ENCODE assay signal across 1 cellular context in genomic region chr2:28394331-28394877, GRCh38.
TF ChIP-seq lines count a peak whose summit lies in the region.

No MANE protein-coding gene starts in this region.

TF ChIP-seq in HepG2, 621 proteins besides CTCF, POLR2A, EP300 and RAD21 (continued from another document and continues in another):
- TF ChIP-seq, protein P1, sequence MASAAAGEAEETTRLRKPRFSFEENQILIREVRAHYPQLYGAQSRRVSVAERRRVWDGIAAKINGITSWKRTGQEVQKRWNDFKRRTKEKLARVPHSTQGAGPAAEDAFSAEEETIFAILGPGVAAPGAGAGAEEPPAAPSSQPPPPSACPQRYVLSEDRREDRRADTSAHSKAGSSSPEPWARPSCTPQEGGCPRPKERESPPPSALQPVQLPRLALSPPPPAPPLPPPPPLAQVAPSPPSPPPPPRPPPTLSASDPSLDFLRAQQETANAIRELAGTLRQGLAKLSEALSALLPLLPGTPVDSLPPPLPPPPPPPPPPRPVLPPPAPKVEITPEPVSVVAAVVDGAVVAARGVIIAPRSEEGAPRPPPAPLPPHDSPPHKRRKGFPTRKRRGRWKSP (CRISPR knock-in tag; IDR thresholded peaks at IDR 0.05) = peak; percentile 16; the same call in 1 of the 2 replicates
- TF ChIP-seq ZSCAN12 (CRISPR knock-in tag; IDR thresholded peaks at IDR 0.05) = no peak
- TF ChIP-seq FOSL2 (CRISPR knock-in tag; IDR thresholded peaks at IDR 0.05) = no peak
- no peak for TF ChIP-seq E2F1 (CRISPR knock-in tag; IDR thresholded peaks at IDR 0.05)
- TF ChIP-seq, protein P2, sequence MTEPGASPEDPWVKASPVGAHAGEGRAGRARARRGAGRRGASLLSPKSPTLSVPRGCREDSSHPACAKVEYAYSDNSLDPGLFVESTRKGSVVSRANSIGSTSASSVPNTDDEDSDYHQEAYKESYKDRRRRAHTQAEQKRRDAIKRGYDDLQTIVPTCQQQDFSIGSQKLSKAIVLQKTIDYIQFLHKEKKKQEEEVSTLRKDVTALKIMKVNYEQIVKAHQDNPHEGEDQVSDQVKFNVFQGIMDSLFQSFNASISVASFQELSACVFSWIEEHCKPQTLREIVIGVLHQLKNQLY (CRISPR knock-in tag; IDR thresholded peaks at IDR 0.05) = no peak
- no peak for TF ChIP-seq ZNF577 (CRISPR knock-in tag; IDR thresholded peaks at IDR 0.05; ENCODE audit: borderline replicate concordance, low read depth)
- TF ChIP-seq ZC3H13 (CRISPR knock-in tag; IDR thresholded peaks at IDR 0.05) = 0 out of 2 replicates have a peak, but pooled peaks have one; percentile 34
- peak; percentile 41; the same call in 1 of the 2 replicates for TF ChIP-seq DRAP1 (CRISPR knock-in tag; IDR thresholded peaks at IDR 0.05)
- TF ChIP-seq ATF7-NPFF (CRISPR knock-in tag; IDR thresholded peaks at IDR 0.05; ENCODE audit: low read depth) = no peak; the same call in 1 of the 2 replicates
- TF ChIP-seq ZNF724P (CRISPR knock-in tag; IDR thresholded peaks at IDR 0.05; ENCODE audit: borderline replicate concordance) = 0 out of 2 replicates have a peak, but pooled peaks have one; percentile 65
- TF ChIP-seq GATAD1 (CRISPR knock-in tag; IDR thresholded peaks at IDR 0.05) = no peak
- no peak for TF ChIP-seq MIXL1 (CRISPR knock-in tag; IDR thresholded peaks at IDR 0.05)
- TF ChIP-seq ZNF589 (CRISPR knock-in tag; conservative IDR thresholded peaks at IDR 0.05) = 0 out of 2 replicates have a peak, but pooled peaks have one; percentile 29
- no peak for TF ChIP-seq ZNF296 (CRISPR knock-in tag; conservative IDR thresholded peaks at IDR 0.05)
- TF ChIP-seq HDAC1 (CRISPR knock-in tag; IDR thresholded peaks at IDR 0.05) = no peak; the same call in none of the 2 replicates
- TF ChIP-seq, protein P3, sequence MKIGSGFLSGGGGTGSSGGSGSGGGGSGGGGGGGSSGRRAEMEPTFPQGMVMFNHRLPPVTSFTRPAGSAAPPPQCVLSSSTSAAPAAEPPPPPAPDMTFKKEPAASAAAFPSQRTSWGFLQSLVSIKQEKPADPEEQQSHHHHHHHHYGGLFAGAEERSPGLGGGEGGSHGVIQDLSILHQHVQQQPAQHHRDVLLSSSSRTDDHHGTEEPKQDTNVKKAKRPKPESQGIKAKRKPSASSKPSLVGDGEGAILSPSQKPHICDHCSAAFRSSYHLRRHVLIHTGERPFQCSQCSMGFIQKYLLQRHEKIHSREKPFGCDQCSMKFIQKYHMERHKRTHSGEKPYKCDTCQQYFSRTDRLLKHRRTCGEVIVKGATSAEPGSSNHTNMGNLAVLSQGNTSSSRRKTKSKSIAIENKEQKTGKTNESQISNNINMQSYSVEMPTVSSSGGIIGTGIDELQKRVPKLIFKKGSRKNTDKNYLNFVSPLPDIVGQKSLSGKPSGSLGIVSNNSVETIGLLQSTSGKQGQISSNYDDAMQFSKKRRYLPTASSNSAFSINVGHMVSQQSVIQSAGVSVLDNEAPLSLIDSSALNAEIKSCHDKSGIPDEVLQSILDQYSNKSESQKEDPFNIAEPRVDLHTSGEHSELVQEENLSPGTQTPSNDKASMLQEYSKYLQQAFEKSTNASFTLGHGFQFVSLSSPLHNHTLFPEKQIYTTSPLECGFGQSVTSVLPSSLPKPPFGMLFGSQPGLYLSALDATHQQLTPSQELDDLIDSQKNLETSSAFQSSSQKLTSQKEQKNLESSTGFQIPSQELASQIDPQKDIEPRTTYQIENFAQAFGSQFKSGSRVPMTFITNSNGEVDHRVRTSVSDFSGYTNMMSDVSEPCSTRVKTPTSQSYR (CRISPR knock-in tag; IDR thresholded peaks at IDR 0.05; ENCODE audit: borderline replicate concordance) = 0 out of 2 replicates have a peak, but pooled peaks have one; percentile 12
- TF ChIP-seq, protein P4, sequence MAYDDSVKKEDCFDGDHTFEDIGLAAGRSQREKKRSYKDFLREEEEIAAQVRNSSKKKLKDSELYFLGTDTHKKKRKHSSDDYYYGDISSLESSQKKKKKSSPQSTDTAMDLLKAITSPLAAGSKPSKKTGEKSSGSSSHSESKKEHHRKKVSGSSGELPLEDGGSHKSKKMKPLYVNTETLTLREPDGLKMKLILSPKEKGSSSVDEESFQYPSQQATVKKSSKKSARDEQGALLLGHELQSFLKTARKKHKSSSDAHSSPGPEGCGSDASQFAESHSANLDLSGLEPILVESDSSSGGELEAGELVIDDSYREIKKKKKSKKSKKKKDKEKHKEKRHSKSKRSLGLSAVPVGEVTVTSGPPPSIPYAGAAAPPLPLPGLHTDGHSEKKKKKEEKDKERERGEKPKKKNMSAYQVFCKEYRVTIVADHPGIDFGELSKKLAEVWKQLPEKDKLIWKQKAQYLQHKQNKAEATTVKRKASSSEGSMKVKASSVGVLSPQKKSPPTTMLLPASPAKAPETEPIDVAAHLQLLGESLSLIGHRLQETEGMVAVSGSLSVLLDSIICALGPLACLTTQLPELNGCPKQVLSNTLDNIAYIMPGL (CRISPR knock-in tag; IDR thresholded peaks at IDR 0.05; ENCODE audit: borderline replicate concordance in 1 of 2, low read depth in 1 of 2) = peak; percentile 23 to 51; a peak in 2 of 4 replicates
- TF ChIP-seq, protein P5, sequence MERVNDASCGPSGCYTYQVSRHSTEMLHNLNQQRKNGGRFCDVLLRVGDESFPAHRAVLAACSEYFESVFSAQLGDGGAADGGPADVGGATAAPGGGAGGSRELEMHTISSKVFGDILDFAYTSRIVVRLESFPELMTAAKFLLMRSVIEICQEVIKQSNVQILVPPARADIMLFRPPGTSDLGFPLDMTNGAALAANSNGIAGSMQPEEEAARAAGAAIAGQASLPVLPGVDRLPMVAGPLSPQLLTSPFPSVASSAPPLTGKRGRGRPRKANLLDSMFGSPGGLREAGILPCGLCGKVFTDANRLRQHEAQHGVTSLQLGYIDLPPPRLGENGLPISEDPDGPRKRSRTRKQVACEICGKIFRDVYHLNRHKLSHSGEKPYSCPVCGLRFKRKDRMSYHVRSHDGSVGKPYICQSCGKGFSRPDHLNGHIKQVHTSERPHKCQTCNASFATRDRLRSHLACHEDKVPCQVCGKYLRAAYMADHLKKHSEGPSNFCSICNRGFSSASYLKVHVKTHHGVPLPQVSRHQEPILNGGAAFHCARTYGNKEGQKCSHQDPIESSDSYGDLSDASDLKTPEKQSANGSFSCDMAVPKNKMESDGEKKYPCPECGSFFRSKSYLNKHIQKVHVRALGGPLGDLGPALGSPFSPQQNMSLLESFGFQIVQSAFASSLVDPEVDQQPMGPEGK (CRISPR knock-in tag; IDR thresholded peaks at IDR 0.05) = peak; percentile 77
- TF ChIP-seq ZNF607 (CRISPR knock-in tag; IDR thresholded peaks at IDR 0.05; ENCODE audit: borderline replicate concordance) = peak; percentile 58; the same call in 1 of the 2 replicates
- TF ChIP-seq ESRRA (CRISPR knock-in tag; IDR thresholded peaks at IDR 0.05; ENCODE audit: low read depth) = no peak
- no peak for TF ChIP-seq HMG20B (CRISPR knock-in tag; conservative IDR thresholded peaks at IDR 0.05)
- TF ChIP-seq, protein P6, sequence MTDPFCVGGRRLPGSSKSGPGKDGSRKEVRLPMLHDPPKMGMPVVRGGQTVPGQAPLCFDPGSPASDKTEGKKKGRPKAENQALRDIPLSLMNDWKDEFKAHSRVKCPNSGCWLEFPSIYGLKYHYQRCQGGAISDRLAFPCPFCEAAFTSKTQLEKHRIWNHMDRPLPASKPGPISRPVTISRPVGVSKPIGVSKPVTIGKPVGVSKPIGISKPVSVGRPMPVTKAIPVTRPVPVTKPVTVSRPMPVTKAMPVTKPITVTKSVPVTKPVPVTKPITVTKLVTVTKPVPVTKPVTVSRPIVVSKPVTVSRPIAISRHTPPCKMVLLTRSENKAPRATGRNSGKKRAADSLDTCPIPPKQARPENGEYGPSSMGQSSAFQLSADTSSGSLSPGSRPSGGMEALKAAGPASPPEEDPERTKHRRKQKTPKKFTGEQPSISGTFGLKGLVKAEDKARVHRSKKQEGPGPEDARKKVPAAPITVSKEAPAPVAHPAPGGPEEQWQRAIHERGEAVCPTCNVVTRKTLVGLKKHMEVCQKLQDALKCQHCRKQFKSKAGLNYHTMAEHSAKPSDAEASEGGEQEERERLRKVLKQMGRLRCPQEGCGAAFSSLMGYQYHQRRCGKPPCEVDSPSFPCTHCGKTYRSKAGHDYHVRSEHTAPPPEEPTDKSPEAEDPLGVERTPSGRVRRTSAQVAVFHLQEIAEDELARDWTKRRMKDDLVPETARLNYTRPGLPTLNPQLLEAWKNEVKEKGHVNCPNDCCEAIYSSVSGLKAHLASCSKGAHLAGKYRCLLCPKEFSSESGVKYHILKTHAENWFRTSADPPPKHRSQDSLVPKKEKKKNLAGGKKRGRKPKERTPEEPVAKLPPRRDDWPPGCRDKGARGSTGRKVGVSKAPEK (CRISPR knock-in tag; IDR thresholded peaks at IDR 0.05; ENCODE audit: borderline replicate concordance) = no peak
- TF ChIP-seq ZNF44 (CRISPR knock-in tag; IDR thresholded peaks at IDR 0.05) = peak; percentile 60; the same call in 1 of the 2 replicates
- peak; percentile 53; the same call in 1 of the 2 replicates for TF ChIP-seq KLF6 (CRISPR knock-in tag; IDR thresholded peaks at IDR 0.05)
- no peak for TF ChIP-seq ZNF850 (CRISPR knock-in tag; conservative IDR thresholded peaks at IDR 0.05)
- TF ChIP-seq ZNF784 (CRISPR knock-in tag; IDR thresholded peaks at IDR 0.05; ENCODE audit: borderline replicate concordance) = peak; percentile 28; the same call in 1 of the 2 replicates
- TF ChIP-seq ZBTB3 (CRISPR knock-in tag; IDR thresholded peaks at IDR 0.05; ENCODE audit: borderline replicate concordance, low read depth) = 0 out of 2 replicates have a peak, but pooled peaks have one; percentile 38
- TF ChIP-seq ZNF572 (CRISPR knock-in tag; IDR thresholded peaks at IDR 0.05) = 0 out of 2 replicates have a peak, but pooled peaks have one; percentile 32
- TF ChIP-seq POLR2AphosphoS5 (IDR thresholded peaks at IDR 0.05; ENCODE audit: low read depth, low read length) = no peak
- TF ChIP-seq ATM (IDR thresholded peaks at IDR 0.05; ENCODE audit: borderline replicate concordance) = no peak
- TF ChIP-seq HNRNPH1 (optimal IDR thresholded peaks at IDR 0.05; ENCODE audit: low read depth, low read length) = no peak
- 0 out of 2 replicates have a peak, but pooled peaks have one; percentile 62 for TF ChIP-seq CHCHD3 (CRISPR knock-in tag; IDR thresholded peaks at IDR 0.05)
- TF ChIP-seq GTF3A (CRISPR knock-in tag; conservative IDR thresholded peaks at IDR 0.05) = no peak
- 0 out of 2 replicates have a peak, but pooled peaks have one; percentile 77 for TF ChIP-seq ZNF136 (CRISPR knock-in tag; IDR thresholded peaks at IDR 0.05; ENCODE audit: low read depth)
- TF ChIP-seq, protein P7, sequence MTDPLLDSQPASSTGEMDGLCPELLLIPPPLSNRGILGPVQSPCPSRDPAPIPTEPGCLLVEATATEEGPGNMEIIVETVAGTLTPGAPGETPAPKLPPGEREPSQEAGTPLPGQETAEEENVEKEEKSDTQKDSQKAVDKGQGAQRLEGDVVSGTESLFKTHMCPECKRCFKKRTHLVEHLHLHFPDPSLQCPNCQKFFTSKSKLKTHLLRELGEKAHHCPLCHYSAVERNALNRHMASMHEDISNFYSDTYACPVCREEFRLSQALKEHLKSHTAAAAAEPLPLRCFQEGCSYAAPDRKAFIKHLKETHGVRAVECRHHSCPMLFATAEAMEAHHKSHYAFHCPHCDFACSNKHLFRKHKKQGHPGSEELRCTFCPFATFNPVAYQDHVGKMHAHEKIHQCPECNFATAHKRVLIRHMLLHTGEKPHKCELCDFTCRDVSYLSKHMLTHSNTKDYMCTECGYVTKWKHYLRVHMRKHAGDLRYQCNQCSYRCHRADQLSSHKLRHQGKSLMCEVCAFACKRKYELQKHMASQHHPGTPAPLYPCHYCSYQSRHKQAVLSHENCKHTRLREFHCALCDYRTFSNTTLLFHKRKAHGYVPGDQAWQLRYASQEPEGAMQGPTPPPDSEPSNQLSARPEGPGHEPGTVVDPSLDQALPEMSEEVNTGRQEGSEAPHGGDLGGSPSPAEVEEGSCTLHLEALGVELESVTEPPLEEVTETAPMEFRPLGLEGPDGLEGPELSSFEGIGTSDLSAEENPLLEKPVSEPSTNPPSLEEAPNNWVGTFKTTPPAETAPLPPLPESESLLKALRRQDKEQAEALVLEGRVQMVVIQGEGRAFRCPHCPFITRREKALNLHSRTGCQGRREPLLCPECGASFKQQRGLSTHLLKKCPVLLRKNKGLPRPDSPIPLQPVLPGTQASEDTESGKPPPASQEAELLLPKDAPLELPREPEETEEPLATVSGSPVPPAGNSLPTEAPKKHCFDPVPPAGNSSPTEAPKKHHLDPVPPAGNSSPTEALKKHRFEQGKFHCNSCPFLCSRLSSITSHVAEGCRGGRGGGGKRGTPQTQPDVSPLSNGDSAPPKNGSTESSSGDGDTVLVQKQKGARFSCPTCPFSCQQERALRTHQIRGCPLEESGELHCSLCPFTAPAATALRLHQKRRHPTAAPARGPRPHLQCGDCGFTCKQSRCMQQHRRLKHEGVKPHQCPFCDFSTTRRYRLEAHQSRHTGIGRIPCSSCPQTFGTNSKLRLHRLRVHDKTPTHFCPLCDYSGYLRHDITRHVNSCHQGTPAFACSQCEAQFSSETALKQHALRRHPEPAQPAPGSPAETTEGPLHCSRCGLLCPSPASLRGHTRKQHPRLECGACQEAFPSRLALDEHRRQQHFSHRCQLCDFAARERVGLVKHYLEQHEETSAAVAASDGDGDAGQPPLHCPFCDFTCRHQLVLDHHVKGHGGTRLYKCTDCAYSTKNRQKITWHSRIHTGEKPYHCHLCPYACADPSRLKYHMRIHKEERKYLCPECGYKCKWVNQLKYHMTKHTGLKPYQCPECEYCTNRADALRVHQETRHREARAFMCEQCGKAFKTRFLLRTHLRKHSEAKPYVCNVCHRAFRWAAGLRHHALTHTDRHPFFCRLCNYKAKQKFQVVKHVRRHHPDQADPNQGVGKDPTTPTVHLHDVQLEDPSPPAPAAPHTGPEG (CRISPR knock-in tag; IDR thresholded peaks at IDR 0.05) = no peak
- TF ChIP-seq ZNF274 (CRISPR knock-in tag; IDR thresholded peaks at IDR 0.05) = peak; percentile 68; the same call in 1 of the 2 replicates
